9 cellular contexts compared by ENCODE assay signal in the genomic region with DNA sequence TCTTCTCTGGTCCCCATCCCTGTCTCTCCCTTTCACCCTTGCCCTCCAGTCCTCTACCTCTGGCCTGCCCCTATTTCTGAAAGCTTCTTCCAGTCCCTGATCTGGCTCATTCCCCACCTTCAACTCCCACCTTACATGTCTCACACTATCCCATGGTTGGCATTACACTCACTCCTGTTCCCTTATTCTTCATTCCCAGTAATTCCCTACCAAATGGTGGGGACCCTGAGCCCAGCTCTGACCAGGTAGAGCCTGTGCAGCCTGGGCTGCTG. TPM values are rescaled to one million over a fixed set of nuclear protein-coding genes. Genes with fewer than 3 reads are reported as not detected.
DNase-seq lines count a peak whose midpoint lies in the region; ATAC-seq and TF ChIP-seq lines count a peak whose summit lies in the region.
"Had no signal": no experiment of that assay in that cellular context is flagged by ENCODE, and none has a peak within 500 bp of the region (broad histone marks: within the 10 kb centered on the region; RNA-seq: fewer than 3 reads in every experiment).

No MANE protein-coding gene starts in this region.

- H3K9me3 Mint-ChIP-seq in T-helper 2 cell treated with Interferon-gamma antibody and Interleukin-4, amounts not matched to agents 5 μg/mL and 100 μg/mL, for 36 hours, result no peaks in the 10 kb centered on the region
- H3K9me3 Mint-ChIP-seq in glutamatergic neuron (ENCODE audit: unreplicated experiment), result peaks cover 19% of the 10 kb centered on the region
- no peaks in the 10 kb centered on the region for H3K9me3 Mint-ChIP-seq in stimulated activated naive B cell treated with anti-CD40 and anti-IgM and Interleukin-4, amounts not matched to agents 10 μg/mL and 1 μg/mL and 100 μg/mL, for 72 hours

- no peaks in the 10 kb centered on the region for H3K9me3 ChIP-seq in WERI-Rb-1 (ENCODE audit: severe bottlenecking)

- H3K36me3 Mint-ChIP-seq in T-helper 2 cell treated with Interferon-gamma antibody and Interleukin-4, amounts not matched to agents 5 μg/mL and 100 μg/mL, for 36 hours (ENCODE audit: low read depth), result peaks cover 15% of the 10 kb centered on the region
- peaks cover 5% of the 10 kb centered on the region for H3K36me3 Mint-ChIP-seq in glutamatergic neuron (ENCODE audit: unreplicated experiment)
- H3K36me3 Mint-ChIP-seq in stimulated activated naive B cell treated with anti-CD40 and anti-IgM and Interleukin-4, amounts not matched to agents 10 μg/mL and 1 μg/mL and 100 μg/mL, for 72 hours, result peaks cover 16 to 29% of the 10 kb centered on the region in 2 donors

- H3K27me3 ChIP-seq in WERI-Rb-1 (ENCODE audit: insufficient read depth, low read depth, severe bottlenecking), result no peaks in the 10 kb centered on the region

- peak overlapping the region; percentile 85 for H3K4me3 Mint-ChIP-seq in T-helper 2 cell treated with Interferon-gamma antibody and Interleukin-4, amounts not matched to agents 5 μg/mL and 100 μg/mL, for 36 hours
- H3K4me3 Mint-ChIP-seq in glutamatergic neuron (ENCODE audit: unreplicated experiment), result peak overlapping the region; percentile 89
- H3K4me3 Mint-ChIP-seq in stimulated activated naive B cell treated with anti-CD40 and anti-IgM and Interleukin-4, amounts not matched to agents 10 μg/mL and 1 μg/mL and 100 μg/mL, for 72 hours, result peak overlapping the region; percentile 79 to 84

- no peak overlapping the region; the same call in 1 of the 2 replicates for H3K27ac ChIP-seq in WERI-Rb-1
- H3K27ac ChIP-seq: epithelial cell of prostate had no signal

- H3K36me3 ChIP-seq in WERI-Rb-1, result peaks cover 23% of the 10 kb centered on the region

- H3K4me1 Mint-ChIP-seq in T-helper 2 cell treated with Interferon-gamma antibody and Interleukin-4, amounts not matched to agents 5 μg/mL and 100 μg/mL, for 36 hours (ENCODE audit: low read depth), result peaks cover 24% of the 10 kb centered on the region
- peaks cover 31% of the 10 kb centered on the region for H3K4me1 Mint-ChIP-seq in glutamatergic neuron (ENCODE audit: low read depth, unreplicated experiment)
- H3K4me1 Mint-ChIP-seq in stimulated activated naive B cell treated with anti-CD40 and anti-IgM and Interleukin-4, amounts not matched to agents 10 μg/mL and 1 μg/mL and 100 μg/mL, for 72 hours, result peaks cover 22 to 35% of the 10 kb centered on the region in 2 donors

- no peak for DNase-seq in T-helper 2 cell treated with Interferon-gamma antibody and Interleukin-4, amounts not matched to agents 5 μg/mL and 100 μg/mL, for 36 hours (ENCODE audit: low spot score)
- DNase-seq in T-helper 2 cell, result no peak
- no peak for DNase-seq in WERI-Rb-1
- no peak for DNase-seq in glutamatergic neuron
- DNase-seq in stimulated activated naive B cell treated with anti-CD40 and anti-IgM and Interleukin-4, amounts not matched to agents 10 μg/mL and 1 μg/mL and 100 μg/mL, for 72 hours, result no peak
- no peak for DNase-seq in GDM1 (lab: John Stamatoyannopoulos, UW)
- DNase-seq in NCI-H1105 (lab: John Stamatoyannopoulos, UW), result no peak
- no peak for DNase-seq in putamen (ENCODE audit: low spot score)

- H3K27ac Mint-ChIP-seq in T-helper 2 cell treated with Interferon-gamma antibody and Interleukin-4, amounts not matched to agents 5 μg/mL and 100 μg/mL, for 36 hours, result peak overlapping the region; percentile 75
- H3K27ac Mint-ChIP-seq in glutamatergic neuron (ENCODE audit: unreplicated experiment), result peak overlapping the region; percentile 79
- peak overlapping the region; percentile 92 for H3K27ac Mint-ChIP-seq in stimulated activated naive B cell treated with anti-CD40 and anti-IgM and Interleukin-4, amounts not matched to agents 10 μg/mL and 1 μg/mL and 100 μg/mL, for 72 hours

- peaks cover 7% of the 10 kb centered on the region for H3K27me3 Mint-ChIP-seq in T-helper 2 cell treated with Interferon-gamma antibody and Interleukin-4, amounts not matched to agents 5 μg/mL and 100 μg/mL, for 36 hours (ENCODE audit: low read depth)
- H3K27me3 Mint-ChIP-seq in glutamatergic neuron (ENCODE audit: unreplicated experiment), result peaks cover 11% of the 10 kb centered on the region
- peaks cover 0 to 4% of the 10 kb centered on the region in 2 donors for H3K27me3 Mint-ChIP-seq in stimulated activated naive B cell treated with anti-CD40 and anti-IgM and Interleukin-4, amounts not matched to agents 10 μg/mL and 1 μg/mL and 100 μg/mL, for 72 hours

- peak overlapping the region; percentile 71 for H3K4me3 ChIP-seq in WERI-Rb-1 (ENCODE audit: low read depth, low read length)

- ATAC-seq in stimulated activated naive B cell treated with anti-CD40 and anti-IgM and Interleukin-4, amounts not matched to agents 10 μg/mL and 1 μg/mL and 100 μg/mL, for 72 hours (replicated peaks), result no peak

- TF ChIP-seq CTCF in WERI-Rb-1 (IDR thresholded peaks at IDR 0.05; ENCODE audit: low read depth, low read length), result no peak
- no peak for TF ChIP-seq CTCF in glutamatergic neuron (IDR thresholded peaks at IDR 0.05; ENCODE audit: partially characterized antibody, unreplicated experiment)

RNA-seq across cellular contexts. Expression of gene TP53INP2, which starts 6.4 kb away (rescaled TPM):
- 178 TPM for total RNA-seq in glutamatergic neuron (ENCODE audit: unreplicated experiment)

RNA-seq across cellular contexts. Expression of gene PIGU, which starts 33.6 kb away (rescaled TPM):
- 19.4 TPM for total RNA-seq in glutamatergic neuron (ENCODE audit: unreplicated experiment)
